ENCODE assay signal across 11 cellular contexts in genomic region chr17:28193241-28193640, GRCh38.
A peak's percentile ranks its signal among the peaks of the same experiment; 100 is the strongest.
DNase-seq lines count a peak whose midpoint lies in the region; ATAC-seq and TF ChIP-seq lines count a peak whose summit lies in the region.
"Had no signal": no experiment of that assay in that cellular context is flagged by ENCODE, and none has a peak within 500 bp of the region (broad histone marks: within the 10 kb centered on the region; RNA-seq: fewer than 3 reads in every experiment).

No MANE protein-coding gene starts in this region.

- ATAC-seq in lower lobe of right lung, result peak; percentile 91 to 95
- peak; percentile 59 for ATAC-seq in aorta (ENCODE audit: low FRiP score)
- ATAC-seq: naive thymus-derived CD8-positive, alpha-beta T cell had no signal

- H3K4me3 ChIP-seq in mammary epithelial cell (replicated peaks in 1 of 3; ENCODE audit: insufficient read depth in 1 of 3, low read depth in 2 of 3, low read length in 3 of 3), result no peak overlapping the region
- no peak overlapping the region for H3K4me3 ChIP-seq in adrenal gland
- no peak overlapping the region for H3K4me3 ChIP-seq in lower lobe of right lung
- H3K4me3 ChIP-seq in aorta (ENCODE audit: low read length in 2 of 2), result no peak overlapping the region
- H3K4me3 ChIP-seq in ovary, result no peak overlapping the region

- peaks cover 35% of the 10 kb centered on the region for H3K36me3 Mint-ChIP-seq in MCF 10A (ENCODE audit: insufficient read depth, unreplicated experiment)

- CTCF ChIA-PET in MCF 10A (lab: Yijun Ruan, JAX) (no interaction called here), mammary epithelial cell (lab: Charles Lee; ENCODE audit: low non-redundant PET) (no interaction called here)

- intact Hi-C loops in MCF 10A (cut with micrococcal nuclease) (no loop called here), mammary epithelial cell (cut with micrococcal nuclease) (no loop called here), adrenal gland (cut with DNase I) (no loop called here), lower lobe of right lung (cut with DNase I) (no loop called here), aorta (cut with DNase I) (no loop called here), ovary (cut with DNase I) (no loop called here)

- TF ChIP-seq POLR2A in adrenal gland (IDR thresholded peaks at IDR 0.05), result no peak
- no peak for TF ChIP-seq POLR2A in ovary (IDR thresholded peaks at IDR 0.05)

- DNase-seq in MCF 10A (ENCODE audit: unreplicated experiment) (no peak), mammary epithelial cell (no peak), adrenal gland (peak in 5 of 7 donors; percentile 30 to 67 (median 55)), lower lobe of right lung (peak; percentile 70), aorta (peak in 1 of 2 donors; percentile 70), NCI-H2227 (lab: John Stamatoyannopoulos, UW; ENCODE audit: unreplicated experiment) (no peak), ovary (no peak)
- DNase-seq in stimulated activated CD4-positive, alpha-beta T cell treated with anti-CD3 and anti-CD28 coated beads, Interleukin-2, amount 100 ng/mL, for 24 hours, result no peak
- DNase-seq: activated naive CD4-positive, alpha-beta T cell treated with anti-CD3 and anti-CD28 coated beads, Interleukin-2, amount 10 ng/mL, durations not matched to agents 7 days and 5 days; NCI-H1436 had no signal

- in situ Hi-C loops in mammary epithelial cell (cut with MboI; ENCODE audit: low sequenced_read_pairs in 2 of 2), result no loop called here

- WGBS in mammary epithelial cell (ENCODE audit: low coverage, missing lambda C conversion rate), result 85% methylated on average over 3 of the region's 3 CpGs
- WGBS in adrenal gland, 4 donors, result 56 to 73% (median 63%) methylated on average over 3 of the region's 3 CpGs
- WGBS in aorta, 2 donors, result 59 to 62% methylated on average over 3 of the region's 3 CpGs
- 78 to 90% (median 80%) methylated on average over 3 of the region's 3 CpGs for WGBS in ovary, 3 donors

- dilution Hi-C loops in mammary epithelial cell (cut with HindIII; ENCODE audit: low sequenced_read_pairs), result no loop called here

- no peak overlapping the region for H2AFZ ChIP-seq in mammary epithelial cell (ENCODE audit: low read depth, low read length)

- no peaks in the 10 kb centered on the region for H4K20me1 ChIP-seq in mammary epithelial cell (ENCODE audit: insufficient read depth, low read length)

- no peak overlapping the region for H3K9ac ChIP-seq in mammary epithelial cell (ENCODE audit: insufficient read depth, low read length)

- no peaks in the 10 kb centered on the region for H3K79me2 ChIP-seq in mammary epithelial cell (ENCODE audit: insufficient read depth, low read length)

- H3K4me1 ChIP-seq in mammary epithelial cell (ENCODE audit: insufficient read depth, low read length), result no peaks in the 10 kb centered on the region
- H3K4me1 ChIP-seq in adrenal gland (replicated peaks in 1 of 2), result peaks cover 20 to 39% of the 10 kb centered on the region in 2 donors
- H3K4me1 ChIP-seq in lower lobe of right lung, result peaks cover 12% of the 10 kb centered on the region
- no peaks in the 10 kb centered on the region for H3K4me1 ChIP-seq in aorta (ENCODE audit: control insufficient read depth in 1 of 2, insufficient read depth in 2 of 2, low read length in 2 of 2)
- H3K4me1 ChIP-seq in ovary (ENCODE audit: insufficient read depth), result no peaks in the 10 kb centered on the region

- H3K27me3 Mint-ChIP-seq in MCF 10A (ENCODE audit: insufficient read depth, unreplicated experiment), result no peaks in the 10 kb centered on the region
- H3K27me3 Mint-ChIP-seq: activated naive CD4-positive, alpha-beta T cell treated with anti-CD3 and anti-CD28 coated beads, Interleukin-2, amount 10 ng/mL, durations not matched to agents 7 days and 5 days; naive thymus-derived CD8-positive, alpha-beta T cell had no signal

- POLR2A ChIA-PET in MCF 10A (lab: Yijun Ruan, JAX), result no interaction called here

- TF ChIP-seq CTCF in MCF 10A (IDR thresholded peaks at IDR 0.05; ENCODE audit: unreplicated experiment) (no peak), mammary epithelial cell (conservative IDR thresholded peaks at IDR 0.05 in 1 of 2, IDR thresholded peaks at IDR 0.05 in 1 of 2; ENCODE audit: extremely low read depth in 1 of 2, insufficient read depth in 1 of 2, low read depth in 1 of 2, low read length in 2 of 2) (no peak), adrenal gland (IDR thresholded peaks at IDR 0.05) (no peak), lower lobe of right lung (IDR thresholded peaks at IDR 0.05) (no peak), ovary (IDR thresholded peaks at IDR 0.05) (no peak)

- no peak overlapping the region for H3K4me3 Mint-ChIP-seq in MCF 10A (ENCODE audit: unreplicated experiment)
- H3K4me3 Mint-ChIP-seq: activated naive CD4-positive, alpha-beta T cell treated with anti-CD3 and anti-CD28 coated beads, Interleukin-2, amount 10 ng/mL, durations not matched to agents 7 days and 5 days; naive thymus-derived CD8-positive, alpha-beta T cell had no signal

- BruUV-seq in MCF 10A (replicated peaks; lab: Mats Ljungman, UMichigan) (no TSS peak), mammary epithelial cell (replicated peaks; lab: Mats Ljungman, UMichigan) (no TSS peak)

- H3K4me2 ChIP-seq in mammary epithelial cell (ENCODE audit: insufficient read depth, low read depth, low read length), result no peak overlapping the region

- H3K27me3 ChIP-seq in mammary epithelial cell (ENCODE audit: insufficient read depth, low read length), result no peaks in the 10 kb centered on the region
- H3K27me3 ChIP-seq in adrenal gland, result no peaks in the 10 kb centered on the region
- H3K27me3 ChIP-seq in lower lobe of right lung (ENCODE audit: low read depth), result no peaks in the 10 kb centered on the region
- no peaks in the 10 kb centered on the region for H3K27me3 ChIP-seq in aorta (ENCODE audit: control insufficient read depth in 1 of 2, insufficient read depth in 2 of 2, low read length in 1 of 2)
- no peaks in the 10 kb centered on the region for H3K27me3 ChIP-seq in ovary

- H3K27ac ChIP-seq in mammary epithelial cell (ENCODE audit: insufficient read depth, low read depth, low read length), result no peak overlapping the region
- peak overlapping the region in 2 of 5 donors; percentile 27 to 46 for H3K27ac ChIP-seq in adrenal gland
- no peak overlapping the region for H3K27ac ChIP-seq in lower lobe of right lung
- H3K27ac ChIP-seq in aorta (ENCODE audit: low read depth in 1 of 2, low read length in 2 of 2), result no peak overlapping the region
- H3K27ac ChIP-seq in ovary, result no peak overlapping the region

- H3K9me3 ChIP-seq in mammary epithelial cell (replicated peaks; ENCODE audit: insufficient read depth, low read length) (no peaks in the 10 kb centered on the region), adrenal gland (replicated peaks in 1 of 3) (no peaks in the 10 kb centered on the region), lower lobe of right lung (no peaks in the 10 kb centered on the region), aorta (ENCODE audit: control insufficient read depth, low read length) (no peaks in the 10 kb centered on the region), ovary (no peaks in the 10 kb centered on the region)

- H3K27ac Mint-ChIP-seq in MCF 10A (ENCODE audit: low read depth, unreplicated experiment), result peak overlapping the region; percentile 78
- H3K27ac Mint-ChIP-seq: activated naive CD4-positive, alpha-beta T cell treated with anti-CD3 and anti-CD28 coated beads, Interleukin-2, amount 10 ng/mL, durations not matched to agents 7 days and 5 days had no signal

- H3K4me1 Mint-ChIP-seq in MCF 10A (ENCODE audit: insufficient read depth, unreplicated experiment), result no peaks in the 10 kb centered on the region

- H3K9me3 Mint-ChIP-seq in MCF 10A (ENCODE audit: unreplicated experiment), result no peaks in the 10 kb centered on the region
- H3K9me3 Mint-ChIP-seq: activated naive CD4-positive, alpha-beta T cell treated with anti-CD3 and anti-CD28 coated beads, Interleukin-2, amount 10 ng/mL, durations not matched to agents 7 days and 5 days; naive thymus-derived CD8-positive, alpha-beta T cell had no signal

- TF ChIP-seq EP300 in ovary (IDR thresholded peaks at IDR 0.05), result no peak

- H3K36me3 ChIP-seq in mammary epithelial cell (ENCODE audit: insufficient read depth, low read length) (peaks cover 3% of the 10 kb centered on the region), adrenal gland (replicated peaks in 1 of 2) (peaks cover 0 to 6% of the 10 kb centered on the region in 2 donors), lower lobe of right lung (peaks cover 32% of the 10 kb centered on the region), aorta (ENCODE audit: control insufficient read depth in 1 of 2, insufficient read depth in 2 of 2, low read length in 1 of 2) (peaks cover 6% of the 10 kb centered on the region in 2 donors), ovary (no peaks in the 10 kb centered on the region)

Comparison
In these comparisons a context has a peak if more than half of its experiments do, and no peak if none do; other contexts are left out.
1. DNase-seq: peak in adrenal gland (5 of 7) and lower lobe of right lung (single experiment); none in MCF 10A (single experiment), mammary epithelial cell (single experiment), NCI-H2227 (single experiment), ovary (0 of 5) and stimulated activated CD4-positive, alpha-beta T cell treated with anti-CD3 and anti-CD28 coated beads, Interleukin-2, amount 100 ng/mL, for 24 hours (0 of 2).